In genomic region chr10:13346912-13347234, GRCh38 we compare ENCODE assay signal across 1 cellular context.
TF ChIP-seq lines count a peak whose summit lies in the region.

No MANE protein-coding gene starts in this region.

TF ChIP-seq in HEK293, 187 proteins besides CTCF, POLR2A, EP300 and RAD21 (continued from another document):
- no peak for TF ChIP-seq ZNF488 (tag by site-specific recombination; IDR thresholded peaks at IDR 0.05)
